In the genomic region with DNA sequence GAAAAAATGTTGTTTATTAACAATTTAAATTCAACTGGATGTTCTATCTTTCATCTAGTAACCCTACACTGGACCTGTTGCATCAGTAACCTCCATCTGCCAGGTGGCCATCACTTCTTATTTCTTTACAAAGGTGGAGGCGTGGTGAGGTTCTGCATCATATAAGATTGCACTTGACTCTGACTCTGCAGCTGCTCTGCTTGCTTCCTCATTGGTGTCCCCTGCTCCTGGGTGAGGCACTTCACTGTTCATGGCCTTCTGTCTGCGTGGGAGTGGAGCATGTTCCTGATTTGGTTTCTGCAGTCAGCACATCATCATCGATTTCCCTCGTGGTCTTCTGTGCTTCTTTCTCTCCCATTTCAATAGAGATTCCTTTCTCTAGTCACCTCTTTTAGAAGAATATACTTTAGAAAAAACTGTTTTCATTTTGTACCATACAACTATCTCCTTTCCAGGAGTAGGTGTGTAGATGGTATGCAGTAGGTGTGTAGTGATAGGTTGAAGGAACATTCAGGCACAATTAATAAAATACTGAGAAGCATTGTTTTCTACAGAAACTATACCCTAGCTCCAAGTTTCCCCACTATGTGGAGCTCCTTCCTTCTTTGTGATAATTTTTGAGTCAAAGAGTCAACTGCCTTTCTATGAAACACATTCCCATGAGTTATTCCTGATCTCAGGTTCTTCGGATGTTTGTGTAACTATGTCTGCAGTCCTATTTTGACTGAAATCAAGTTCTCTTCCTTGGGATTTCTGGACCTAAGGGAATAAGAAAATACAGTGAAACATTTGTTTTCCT, we compare ENCODE assay signal across 14 cellular contexts.
A peak's percentile ranks its signal among the peaks of the same experiment; 100 is the strongest.
DNase-seq lines count a peak whose midpoint lies in the region; ATAC-seq and TF ChIP-seq lines count a peak whose summit lies in the region.
"Had no signal": no experiment of that assay in that cellular context is flagged by ENCODE, and none has a peak within 500 bp of the region (broad histone marks: within the 10 kb centered on the region; RNA-seq: fewer than 3 reads in every experiment).

No MANE protein-coding gene starts in this region.

- H3K27me3 Mint-ChIP-seq in CD8-positive, alpha-beta T cell (ENCODE audit: low read depth) = no peaks in the 10 kb centered on the region
- H3K27me3 Mint-ChIP-seq: IgD-negative memory B cell, T-cell had no signal

- intact Hi-C loops in CD8-positive, alpha-beta T cell (cut with DNase I, micrococcal nuclease) = no loop called here

- no peak overlapping the region for H3K27ac ChIP-seq in CD8-positive, alpha-beta T cell (ENCODE audit: low read depth, low read length)
- H3K27ac ChIP-seq: GM23248, pancreas, suprapubic skin had no signal

- peaks cover 3% of the 10 kb centered on the region for H3K9me3 Mint-ChIP-seq in CD8-positive, alpha-beta T cell
- H3K9me3 Mint-ChIP-seq: IgD-negative memory B cell had no signal

- POLR2A ChIA-PET in CD8-positive, alpha-beta T cell (lab: Charles Lee) = no interaction called here

- H3K4me3 Mint-ChIP-seq in CD8-positive, alpha-beta T cell = no peak overlapping the region
- H3K4me3 Mint-ChIP-seq: IgD-negative memory B cell, T-cell had no signal

- no peak overlapping the region for H3K27ac Mint-ChIP-seq in CD8-positive, alpha-beta T cell
- H3K27ac Mint-ChIP-seq: IgD-negative memory B cell, T-cell had no signal

- no peaks in the 10 kb centered on the region for H3K4me1 Mint-ChIP-seq in CD8-positive, alpha-beta T cell (ENCODE audit: low read depth)
- H3K4me1 Mint-ChIP-seq: T-cell had no signal

- H3K36me3 Mint-ChIP-seq in CD8-positive, alpha-beta T cell = no peaks in the 10 kb centered on the region
- H3K36me3 Mint-ChIP-seq: IgD-negative memory B cell, T-cell had no signal

- ATAC-seq in CD8-positive, alpha-beta T cell = no peak
- ATAC-seq: pancreas, T-cell had no signal

- H3K4me3 ChIP-seq in epithelial cell of proximal tubule (ENCODE audit: low read depth, low read length) = no peak overlapping the region
- no peak overlapping the region for H3K4me3 ChIP-seq in CD8-positive, alpha-beta T cell (ENCODE audit: low read depth, low read length)
- H3K4me3 ChIP-seq: GM23248, lung, pancreas, suprapubic skin had no signal

- H3K27me3 ChIP-seq in CD8-positive, alpha-beta T cell (ENCODE audit: insufficient read depth, low read length) = no peaks in the 10 kb centered on the region
- H3K27me3 ChIP-seq: pancreas, suprapubic skin had no signal

- no peaks in the 10 kb centered on the region for H3K36me3 ChIP-seq in CD8-positive, alpha-beta T cell (ENCODE audit: insufficient read depth, low read length)
- H3K36me3 ChIP-seq: pancreas, suprapubic skin had no signal

- H3K4me1 ChIP-seq in CD8-positive, alpha-beta T cell (ENCODE audit: insufficient read depth, low read length) = no peaks in the 10 kb centered on the region
- H3K4me1 ChIP-seq: pancreas, suprapubic skin had no signal

- DNase-seq in DMS79 (lab: John Stamatoyannopoulos, UW) (peak; percentile 32), Kasumi-1 (lab: John Stamatoyannopoulos, UW) (peak; percentile 17 to 20), NCI-H69 (lab: John Stamatoyannopoulos, UW) (peak; percentile 68), epithelial cell of proximal tubule (ENCODE audit: low read depth) (no peak), HPDE6-E6E7 (ENCODE audit: extremely low spot score) (no peak), hepatic stellate cell (ENCODE audit: low spot score) (no peak)
- no peak for DNase-seq in CD8-positive, alpha-beta T cell
- DNase-seq: effector CD8-positive, alpha-beta T cell; GM23248; pancreas; T-cell had no signal

- peak; percentile 64 for TF ChIP-seq CTCF in epithelial cell of proximal tubule (conservative IDR thresholded peaks at IDR 0.05; ENCODE audit: low read depth, low read length)
- TF ChIP-seq CTCF in CD8-positive, alpha-beta T cell (IDR thresholded peaks at IDR 0.05) = no peak

- no peaks in the 10 kb centered on the region for H3K9me3 ChIP-seq in CD8-positive, alpha-beta T cell (ENCODE audit: low read length)
- H3K9me3 ChIP-seq: pancreas had no signal

- CTCF ChIA-PET in CD8-positive, alpha-beta T cell (lab: Charles Lee) = no interaction called here

Comparison
In these comparisons a context has a peak if more than half of its experiments do, and no peak if none do; other contexts are left out.
1. DNase-seq: peak in DMS79 (single experiment), Kasumi-1 (2 of 2) and NCI-H69 (single experiment); none in epithelial cell of proximal tubule (single experiment), CD8-positive, alpha-beta T cell (0 of 7), HPDE6-E6E7 (single experiment) and hepatic stellate cell (single experiment).